17 cellular contexts compared by ENCODE assay signal in the genomic region with DNA sequence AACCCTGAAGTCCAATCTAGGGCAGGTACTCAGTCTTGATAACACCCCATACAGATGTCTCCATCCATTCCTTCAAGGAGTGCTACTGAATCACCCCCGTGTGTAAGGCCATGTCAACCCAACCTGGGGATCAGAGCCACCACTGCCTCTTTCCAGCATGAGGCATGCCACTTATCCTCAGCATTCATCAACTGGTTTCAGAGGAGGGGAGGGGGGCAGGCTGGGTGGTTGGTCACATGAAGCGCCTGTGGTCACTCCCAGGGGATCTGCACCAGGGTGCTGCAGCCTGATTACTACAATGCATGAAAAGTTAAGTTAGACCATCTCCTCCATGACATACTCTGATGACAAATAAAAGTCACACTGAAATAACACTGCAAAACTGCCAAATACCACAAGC.
"Had no signal": no experiment of that assay in that cellular context is flagged by ENCODE, and none has a peak within 500 bp of the region (broad histone marks: within the 10 kb centered on the region; RNA-seq: fewer than 3 reads in every experiment).

No MANE protein-coding gene starts in this region.

- H3K4me1 Mint-ChIP-seq: neural crest cell had no signal

- H3K27ac Mint-ChIP-seq: activated CD8-positive, alpha-beta T cell treated with anti-CD3 and anti-CD28 coated beads for 36 hours; activated naive CD8-positive, alpha-beta T cell treated with anti-CD3 and anti-CD28 coated beads, Interleukin-2, amount 10 ng/mL, durations not matched to agents 7 days and 5 days had no signal

- H3K36me3 ChIP-seq: cardiac muscle cell had no signal

- H3K4me3 Mint-ChIP-seq: activated CD4-positive, alpha-beta T cell treated with anti-CD3 and anti-CD28 coated beads, Interleukin-2, amount 10 ng/mL, durations not matched to agents 24 days and 14 days; activated CD8-positive, alpha-beta T cell treated with anti-CD3 and anti-CD28 coated beads for 36 hours; activated naive CD8-positive, alpha-beta T cell treated with anti-CD3 and anti-CD28 coated beads, Interleukin-2, amount 10 ng/mL, durations not matched to agents 7 days and 5 days; effector memory CD8-positive, alpha-beta T cell; T-cell had no signal

- ATAC-seq: activated CD8-positive, alpha-beta T cell treated with anti-CD3 and anti-CD28 coated beads for 36 hours; effector memory CD8-positive, alpha-beta T cell; lower lobe of right lung; T-cell had no signal

- H3K9me3 Mint-ChIP-seq: activated CD4-positive, alpha-beta T cell treated with anti-CD3 and anti-CD28 coated beads, Interleukin-2, amount 10 ng/mL, durations not matched to agents 24 days and 14 days; activated CD8-positive, alpha-beta T cell treated with anti-CD3 and anti-CD28 coated beads for 36 hours; activated naive CD8-positive, alpha-beta T cell treated with anti-CD3 and anti-CD28 coated beads, Interleukin-2, amount 10 ng/mL, durations not matched to agents 7 days and 5 days; effector memory CD8-positive, alpha-beta T cell; neural crest cell; T-cell had no signal

- H3K4me1 ChIP-seq: lower lobe of right lung had no signal

- H3K9me3 ChIP-seq: lower lobe of right lung, thyroid gland had no signal

- DNase-seq: activated CD4-positive, alpha-beta T cell treated with anti-CD3 and anti-CD28 coated beads, Interleukin-2, amount 10 ng/mL, durations not matched to agents 24 days and 14 days; activated CD8-positive, alpha-beta T cell treated with anti-CD3 and anti-CD28 coated beads for 36 hours; activated gamma-delta T cell; activated naive CD8-positive, alpha-beta T cell treated with anti-CD3 and anti-CD28 coated beads, Interleukin-2, amount 10 ng/mL, durations not matched to agents 7 days and 5 days; activated T-cell treated with anti-CD3 and anti-CD28 coated beads, Interleukin-2, amount 50 U/mL, for 1 hour; amygdala; effector memory CD8-positive, alpha-beta T cell; hypothalamus; lower lobe of right lung; retina; stimulated activated CD4-positive, alpha-beta T cell treated with anti-CD3 and anti-CD28 coated beads, Interleukin-2, amount 100 ng/mL, for 24 hours; stimulated activated naive CD4-positive, alpha-beta T cell treated with Interleukin-2 at 50 U/mL for 16 hours; T-cell; T-helper 9 cell; thyroid gland had no signal

- H3K4me3 ChIP-seq: cardiac muscle cell, lower lobe of right lung, thyroid gland had no signal

- H3K27ac ChIP-seq: cardiac muscle cell, lower lobe of right lung, thyroid gland had no signal

- H3K27me3 Mint-ChIP-seq: activated CD4-positive, alpha-beta T cell treated with anti-CD3 and anti-CD28 coated beads, Interleukin-2, amount 10 ng/mL, durations not matched to agents 24 days and 14 days; activated CD8-positive, alpha-beta T cell treated with anti-CD3 and anti-CD28 coated beads for 36 hours; activated naive CD8-positive, alpha-beta T cell treated with anti-CD3 and anti-CD28 coated beads, Interleukin-2, amount 10 ng/mL, durations not matched to agents 7 days and 5 days; effector memory CD8-positive, alpha-beta T cell; T-cell had no signal

- H3K27me3 ChIP-seq: cardiac muscle cell, thyroid gland had no signal
